Comparison of ENCODE assay signal across 8 cellular contexts in the genomic region with DNA sequence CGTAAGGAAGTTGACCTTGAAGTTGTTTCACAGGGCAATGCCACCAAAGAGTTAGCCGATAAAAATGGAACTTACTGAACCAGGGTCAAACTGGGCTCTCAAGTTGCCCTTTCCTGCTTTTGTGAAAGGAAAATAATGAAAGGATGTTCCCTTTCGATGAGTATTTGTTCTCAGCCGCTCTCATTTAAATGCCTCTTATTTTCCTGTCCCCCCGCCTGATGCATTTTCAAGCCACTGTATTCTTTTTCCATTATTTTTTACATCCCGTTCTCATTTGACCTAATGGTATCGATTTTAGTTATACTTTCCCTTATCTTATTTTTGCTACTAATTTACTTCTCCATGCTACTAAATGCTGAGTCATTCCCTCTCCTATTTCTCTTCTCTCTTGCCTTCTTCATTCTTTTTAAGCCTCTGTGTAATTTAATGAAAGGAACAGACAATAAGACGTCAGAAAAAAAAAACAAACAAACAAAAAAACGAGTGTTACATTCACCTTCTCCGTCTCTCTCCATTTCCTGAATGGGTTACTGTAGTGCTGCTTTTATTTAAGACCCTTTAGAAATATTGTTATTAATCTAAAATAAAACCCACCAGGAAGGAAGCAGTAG. TPM values are rescaled to one million over a fixed set of nuclear protein-coding genes. Genes with fewer than 3 reads are reported as not detected.
A peak's percentile ranks its signal among the peaks of the same experiment; 100 is the strongest.
DNase-seq lines count a peak whose midpoint lies in the region; ATAC-seq and TF ChIP-seq lines count a peak whose summit lies in the region.

No MANE protein-coding gene starts in this region.

- H3K27ac Mint-ChIP-seq in activated CD4-positive, alpha-beta memory T cell treated with anti-CD3 and anti-CD28 coated beads, Interleukin-2, amount 10 ng/mL, durations not matched to agents 7 days and 5 days, result peak overlapping the region; percentile 93

- peaks cover 31% of the 10 kb centered on the region for H3K4me1 Mint-ChIP-seq in activated CD4-positive, alpha-beta memory T cell treated with anti-CD3 and anti-CD28 coated beads, Interleukin-2, amount 10 ng/mL, durations not matched to agents 7 days and 5 days

- peaks cover 9 to 33% (median 30%) of the 10 kb centered on the region in 11 experiments; a peak in 21 of 22 replicates for H3K36me3 ChIP-seq in BLaER1 treated with 17β-estradiol and CSF1 and Interleukin-3, amounts not matched to agents 10 nM and 100 nM
- peaks cover 17% of the 10 kb centered on the region for H3K36me3 ChIP-seq in skeletal muscle satellite cell (ENCODE audit: insufficient read depth, low read length)

- peak overlapping the region; percentile 72 to 93 (median 83) for H3K4me2 ChIP-seq in BLaER1 treated with 17β-estradiol and CSF1 and Interleukin-3, amounts not matched to agents 10 nM and 100 nM
- H3K4me2 ChIP-seq in skeletal muscle satellite cell (ENCODE audit: low read length), result peak overlapping the region; percentile 85

- WGBS in right cardiac atrium, result under 1% methylated on average over 10 of the region's 10 CpGs

- ATAC-seq in right cardiac atrium (no peak), HG02870 (IDR thresholded peaks at IDR 0.05; ENCODE audit: unreplicated experiment) (no peak)

- intact Hi-C loops in right cardiac atrium (cut with DNase I), result loop anchor here in 3 of 4 donors (2.0 to 10.0 kb wide), 3 partner anchors 156 to 274 kb away; no protein-coding TSS in a partner anchor

- H3K9me3 Mint-ChIP-seq in activated CD4-positive, alpha-beta memory T cell treated with anti-CD3 and anti-CD28 coated beads, Interleukin-2, amount 10 ng/mL, durations not matched to agents 7 days and 5 days, result no peaks in the 10 kb centered on the region

- peak overlapping the region; percentile 74 to 96 (median 84) for H3K4me3 ChIP-seq in BLaER1 treated with 17β-estradiol and CSF1 and Interleukin-3, amounts not matched to agents 10 nM and 100 nM
- H3K4me3 ChIP-seq in HL-60 (replicated peaks; ENCODE audit: insufficient read depth, low read length) (peak overlapping the region; percentile 77), right cardiac atrium (ENCODE audit: low read length) (peak overlapping the region; percentile 78), skeletal muscle satellite cell (ENCODE audit: low read length) (peak overlapping the region; percentile 93)

- H3K9me3 ChIP-seq in BLaER1 treated with 17β-estradiol and CSF1 and Interleukin-3, amounts not matched to agents 10 nM and 100 nM (replicated peaks in 1 of 11), result no peaks in the 10 kb centered on the region
- H3K9me3 ChIP-seq in right cardiac atrium (ENCODE audit: control insufficient read depth, low read length) (no peaks in the 10 kb centered on the region), skeletal muscle satellite cell (replicated peaks; ENCODE audit: low read length) (no peaks in the 10 kb centered on the region)

- peak overlapping the region; percentile 75 to 95 (median 87) for H3K9ac ChIP-seq in BLaER1 treated with 17β-estradiol and CSF1 and Interleukin-3, amounts not matched to agents 10 nM and 100 nM
- peak overlapping the region; percentile 87 for H3K9ac ChIP-seq in skeletal muscle satellite cell (ENCODE audit: low read depth, low read length)

- H3K36me3 Mint-ChIP-seq in activated CD4-positive, alpha-beta memory T cell treated with anti-CD3 and anti-CD28 coated beads, Interleukin-2, amount 10 ng/mL, durations not matched to agents 7 days and 5 days (ENCODE audit: low read depth), result peaks cover 12% of the 10 kb centered on the region

- H3K27ac ChIP-seq in BLaER1 treated with 17β-estradiol and CSF1 and Interleukin-3, amounts not matched to agents 10 nM and 100 nM, result peak overlapping the region; percentile 47 to 98 (median 94)
- H3K27ac ChIP-seq in HL-60 (replicated peaks) (peak overlapping the region; percentile 90), right cardiac atrium (ENCODE audit: low read length) (peak overlapping the region; percentile 69)

- DNase-seq in HL-60 (ENCODE audit: low read depth in 1 of 2, low spot score in 1 of 2) (no peak), right cardiac atrium (no peak), HuH-7.5 (ENCODE audit: low spot score) (no peak)
- DNase-seq in activated CD4-positive, alpha-beta memory T cell treated with anti-CD3 and anti-CD28 coated beads, Interleukin-2, amount 10 ng/mL, durations not matched to agents 7 days and 5 days, result no peak
- no peak for DNase-seq in activated CD8-positive, alpha-beta memory T cell treated with anti-CD3 and anti-CD28 coated beads, Interleukin-2, amount 50 U/mL, for 4 hours

- peaks cover 4% of the 10 kb centered on the region for H3K27me3 Mint-ChIP-seq in activated CD4-positive, alpha-beta memory T cell treated with anti-CD3 and anti-CD28 coated beads, Interleukin-2, amount 10 ng/mL, durations not matched to agents 7 days and 5 days

- peak overlapping the region; percentile 95 for H3K4me3 Mint-ChIP-seq in activated CD4-positive, alpha-beta memory T cell treated with anti-CD3 and anti-CD28 coated beads, Interleukin-2, amount 10 ng/mL, durations not matched to agents 7 days and 5 days

- H3K4me1 ChIP-seq in BLaER1 treated with 17β-estradiol and CSF1 and Interleukin-3, amounts not matched to agents 10 nM and 100 nM, result peaks cover 30 to 57% (median 43%) of the 10 kb centered on the region in 10 experiments
- H3K4me1 ChIP-seq in right cardiac atrium (ENCODE audit: control insufficient read depth, insufficient read depth, low read length) (no peaks in the 10 kb centered on the region), skeletal muscle satellite cell (ENCODE audit: control insufficient read depth, insufficient read depth, low read length) (peaks cover 17% of the 10 kb centered on the region)

- H3K27me3 ChIP-seq in BLaER1 treated with 17β-estradiol and CSF1 and Interleukin-3, amounts not matched to agents 10 nM and 100 nM, result no peaks in the 10 kb centered on the region
- H3K27me3 ChIP-seq in HL-60 (ENCODE audit: insufficient read depth, poor library complexity, severe bottlenecking), result no peaks in the 10 kb centered on the region
- H3K27me3 ChIP-seq in right cardiac atrium (ENCODE audit: control insufficient read depth, insufficient read depth), result no peaks in the 10 kb centered on the region
- peaks cover 4% of the 10 kb centered on the region for H3K27me3 ChIP-seq in skeletal muscle satellite cell (ENCODE audit: control insufficient read depth, insufficient read depth, low read length)

- H4K20me1 ChIP-seq in BLaER1 treated with 17β-estradiol and CSF1 and Interleukin-3, amounts not matched to agents 10 nM and 100 nM, result peaks cover 0 to 40% (median 37%) of the 10 kb centered on the region in 11 experiments; a peak in 16 of 22 replicates

- CTCF ChIA-PET in activated CD4-positive, alpha-beta memory T cell treated with anti-CD3 and anti-CD28 coated beads, Interleukin-2, amount 10 ng/mL, durations not matched to agents 7 days and 5 days (lab: Charles Lee), result interaction anchor here (0.6 to 3.0 kb wide), 13 partner anchors 9 to 271 kb away, joined by 3 to 20 read pairs (median 4); a partner anchor contains a TSS

- no peak for TF ChIP-seq CTCF in HL-60 (IDR thresholded peaks at IDR 0.05; ENCODE audit: insufficient read depth, low read length)

- POLR2A ChIA-PET in activated CD4-positive, alpha-beta memory T cell treated with anti-CD3 and anti-CD28 coated beads, Interleukin-2, amount 10 ng/mL, durations not matched to agents 7 days and 5 days (lab: Charles Lee), result interaction anchor here (0.7 to 3.0 kb wide), 6 partner anchors 9 to 376 kb away, joined by 4 to 18 read pairs (median 5); a partner anchor contains a TSS

RNA-seq across cellular contexts. Expression of a gene that starts 0.7 kb away (rescaled TPM):
- 10 to 100 TPM; 23.3 to 26.1 TPM for total RNA-seq in activated CD4-positive, alpha-beta memory T cell treated with anti-CD3 and anti-CD28 coated beads, Interleukin-2, amount 10 ng/mL, durations not matched to agents 7 days and 5 days
- total RNA-seq in right cardiac atrium, result 100 to 1,000 TPM in 1 of 4 donors, 10 to 100 TPM in 3; 73.8 to 104 (median 91.4) TPM
- polyA plus RNA-seq in right cardiac atrium, result 72.5 TPM
- 10.3 and 21.5 TPM in 2 replicates for total RNA-seq in skeletal muscle satellite cell (2012; rRNA removed)

RNA-seq across cellular contexts. Expression of a gene that starts 26.2 kb away (rescaled TPM):
- 1 to 10 TPM; 1.5 to 2.1 TPM for total RNA-seq in activated CD4-positive, alpha-beta memory T cell treated with anti-CD3 and anti-CD28 coated beads, Interleukin-2, amount 10 ng/mL, durations not matched to agents 7 days and 5 days
- total RNA-seq in right cardiac atrium, result 1 to 10 TPM; 1.5 to 2.7 (median 2.2) TPM
- 1.3 TPM for polyA plus RNA-seq in right cardiac atrium
- total RNA-seq in skeletal muscle satellite cell (2012; rRNA removed), result under 0.01 TPM in 1 of 2 replicates, not detected in the other
